ENCODE assay signal across 8 cellular contexts in genomic region chr11:32584921-32585320, GRCh38. TPM values are rescaled to one million over a fixed set of nuclear protein-coding genes. Genes with fewer than 3 reads are reported as not detected.
DNase-seq lines count a peak whose midpoint lies in the region; ATAC-seq, FAIRE-seq and TF ChIP-seq lines count a peak whose summit lies in the region.

No MANE protein-coding gene starts in this region.

- no peak for TF ChIP-seq POLR2A in HepG2 (IDR thresholded peaks at IDR 0.05; ENCODE audit: insufficient read depth in 1 of 2, low read depth in 2 of 2, low read length in 2 of 2)

- H3K27me3 ChIP-seq in heart right ventricle: no peaks in the 10 kb centered on the region
- no peaks in the 10 kb centered on the region; a peak in 1 of 5 replicates for H3K27me3 ChIP-seq in HepG2 (ENCODE audit: control insufficient read depth in 1 of 2, insufficient read depth in 2 of 2, low read length in 2 of 2)

- intact Hi-C loops in heart right ventricle (cut with DNase I): loop anchor here in 3 of 10 donors (5.0 to 10.0 kb wide), 3 partner anchors 148 to 200 kb away; partner anchors contain the start of gene WT1 (in 2 of the 3)
- intact Hi-C loops in left ventricle myocardium superior (cut with micrococcal nuclease): no loop called here
- intact Hi-C loops in HepG2 (cut with micrococcal nuclease; ENCODE audit: unreplicated experiment): loop anchor here (5.0 kb wide), 1 partner anchor 138 kb away; no protein-coding TSS in a partner anchor

- peaks cover 49% of the 10 kb centered on the region for H3K79me2 ChIP-seq in HepG2 (ENCODE audit: insufficient read depth, low read length)

- WGBS in heart right ventricle, 2 donors: 12 to 15% methylated on average over 7 of the region's 7 CpGs
- 2% methylated on average over 7 of the region's 7 CpGs for WGBS in HepG2 (ENCODE audit: low lambda C conversion rate)
- WGBS in urinary bladder: 13% methylated on average over 7 of the region's 7 CpGs

- H3K36me3 ChIP-seq in heart right ventricle (peaks cover 0 to 28% (median 12%) of the 10 kb centered on the region in 9 donors), HepG2 (replicated peaks in 1 of 2; ENCODE audit: control insufficient read depth in 1 of 2, insufficient read depth in 2 of 2, low read length in 2 of 2) (peaks cover 3 to 16% of the 10 kb centered on the region in 2 experiments), urinary bladder (ENCODE audit: insufficient read depth) (no peaks in the 10 kb centered on the region)

- H4K20me1 ChIP-seq in HepG2 (ENCODE audit: insufficient read depth, low read length): peaks cover 35% of the 10 kb centered on the region

- POLR2A ChIA-PET in HepG2 (lab: Yijun Ruan, JAX): interaction anchor here (0.7 kb wide), 1 partner anchor 94 kb away, joined by 4 read pairs; no protein-coding TSS in a partner anchor

- FAIRE-seq in HepG2 (lab: Jason Lieb, UNC): no peak

- in situ Hi-C loops in HepG2 (cut with HindIII; ENCODE audit: extremely low pct_ligation_motif_present, low pct_unique_long_range_greater_than_20kb): no loop called here

- BruUV-seq in HepG2 (replicated peaks; lab: Mats Ljungman, UMichigan): TSS peak; percentile 55

- peak overlapping the region; percentile 88 for H3K4me2 ChIP-seq in HepG2 (ENCODE audit: low read depth, low read length)

- no peak for ATAC-seq in heart right ventricle
- ATAC-seq in left ventricle myocardium superior: no peak
- no peak for ATAC-seq in HepG2
- ATAC-seq in HG03378 (IDR thresholded peaks at IDR 0.05; ENCODE audit: unreplicated experiment): no peak

- no peak overlapping the region for H2AFZ ChIP-seq in HepG2 (ENCODE audit: low read length)

- H3K9ac ChIP-seq in HepG2 (ENCODE audit: insufficient read depth, low read depth, low read length): peak overlapping the region; percentile 90

- CTCF ChIA-PET in HepG2 (lab: Yijun Ruan, JAX; ENCODE audit: low intra/inter-chr PET ratio, low total read pairs): no interaction called here

- no peak for DNase-seq in heart right ventricle
- no peak for DNase-seq in left ventricle myocardium superior
- peak; percentile 30 for DNase-seq in astrocyte of the hippocampus (ENCODE audit: low read depth, low spot score)
- DNase-seq in HepG2 (ENCODE audit: low spot score): no peak
- DNase-seq in AG08396 (ENCODE audit: low spot score): no peak
- no peak for DNase-seq in Ammon's horn (ENCODE audit: low spot score)

- H3K9me3 ChIP-seq in heart right ventricle (peaks cover 0 to 3% (median 0%) of the 10 kb centered on the region in 11 donors), HepG2 (ENCODE audit: low read length) (no peaks in the 10 kb centered on the region)

- no peak for TF ChIP-seq RAD21 in HepG2 (CRISPR knock-in tag; IDR thresholded peaks at IDR 0.05)

- no peak for TF ChIP-seq CTCF in heart right ventricle (IDR thresholded peaks at IDR 0.05)
- TF ChIP-seq CTCF in HepG2 (CRISPR knock-in tag; IDR thresholded peaks at IDR 0.05): no peak

- H3K4me3 ChIP-seq in heart right ventricle (peak overlapping the region; percentile 56 to 98 (median 88)), HepG2 (replicated peaks in 1 of 3; ENCODE audit: insufficient read depth in 1 of 3, low read depth in 2 of 3, low read length in 3 of 3) (peak overlapping the region; percentile 66 to 99 (median 88)), urinary bladder (ENCODE audit: low read depth, low read length) (peak overlapping the region; percentile 96)

- H3K27ac ChIP-seq in heart right ventricle (no peak overlapping the region), HepG2 (ENCODE audit: extremely low read length, insufficient read depth, low read length) (no peak overlapping the region), urinary bladder (ENCODE audit: low read depth) (no peak overlapping the region)

- TF ChIP-seq EP300 in HepG2 (IDR thresholded peaks at IDR 0.05; ENCODE audit: low read depth in 2 of 2, low read length in 2 of 2) (no peak), HepG2 (CRISPR knock-in tag; IDR thresholded peaks at IDR 0.05; ENCODE audit: borderline replicate concordance) (no peak)

- peaks cover 0 to 52% (median 26%) of the 10 kb centered on the region in 9 donors for H3K4me1 ChIP-seq in heart right ventricle
- peaks cover 48% of the 10 kb centered on the region for H3K4me1 ChIP-seq in HepG2 (ENCODE audit: insufficient read depth, low read length)
- H3K4me1 ChIP-seq in urinary bladder (ENCODE audit: insufficient read depth): no peaks in the 10 kb centered on the region

TF ChIP-seq in HepG2, 621 proteins besides CTCF, POLR2A, EP300 and RAD21:
- TF ChIP-seq NR2F6 (IDR thresholded peaks at IDR 0.05): no peak
- peak; percentile 11; the same call in 1 of the 2 replicates for TF ChIP-seq NR2F6 (CRISPR knock-in tag; IDR thresholded peaks at IDR 0.05)
- no peak for TF ChIP-seq NCOR1 (IDR thresholded peaks at IDR 0.05; ENCODE audit: borderline replicate concordance, low read length)
- peak; percentile 38 for TF ChIP-seq TEAD3 (CRISPR knock-in tag; optimal IDR thresholded peaks at IDR 0.05; ENCODE audit: borderline replicate concordance)
- TF ChIP-seq ELF3 (CRISPR knock-in tag; IDR thresholded peaks at IDR 0.05): 0 out of 2 replicates have a peak, but pooled peaks have one; percentile 12
- TF ChIP-seq GABPA (IDR thresholded peaks at IDR 0.05; ENCODE audit: low read depth, low read length): no peak
- 0 out of 2 replicates have a peak, but pooled peaks have one; percentile 17 for TF ChIP-seq GABPA (CRISPR knock-in tag; IDR thresholded peaks at IDR 0.05; ENCODE audit: low read depth)
- no peak for TF ChIP-seq ZNF709 (CRISPR knock-in tag; IDR thresholded peaks at IDR 0.05)

RNA-seq across cellular contexts. Expression of gene EIF3M, which starts 1.3 kb away (rescaled TPM):
- total RNA-seq in heart right ventricle: 100 to 1,000 TPM; 128 to 250 (median 162) TPM
- polyA plus RNA-seq in heart right ventricle: 100 to 1,000 TPM; 221 to 303 TPM
- 198 TPM for total RNA-seq in left ventricle myocardium superior
- total RNA-seq in HepG2 (2016; rRNA removed; fragmentation: Illumina TruSeq; extraction: Trizol): 389 and 593 TPM in 2 replicates
- 143 and 163 TPM in 2 replicates for total RNA-seq in HepG2 (2016; cell fraction: cytosol; rRNA removed; fragmentation: Illumina TruSeq; extraction: Trizol; ENCODE audit: low read depth)
- 382 and 605 TPM in 2 replicates for total RNA-seq in HepG2 (2016; cell fraction: insoluble cytoplasmic fraction; rRNA removed; fragmentation: Illumina TruSeq; extraction: Trizol)
- 254 and 301 TPM in 2 replicates for total RNA-seq in HepG2 (2016; cell fraction: membrane; rRNA removed; fragmentation: Illumina TruSeq; extraction: Trizol)
- 198 and 212 TPM in 2 replicates for total RNA-seq in HepG2 (2016; cell fraction: nucleus; rRNA removed; fragmentation: Illumina TruSeq; extraction: Trizol)
- 226 and 279 TPM in 2 replicates for polyA plus RNA-seq in HepG2 (2011; rRNA removed)
- 204 and 312 TPM in 2 replicates for polyA plus RNA-seq in HepG2 (2011; cell fraction: cytosol; rRNA removed)
- polyA plus RNA-seq in HepG2 (2011; cell fraction: nucleus; rRNA removed): 107 and 136 TPM in 2 replicates
- 338 and 453 TPM in 2 replicates for polyA plus RNA-seq in HepG2 (2012)
- polyA plus RNA-seq in HepG2 (2016; cell fraction: cytosol; fragmentation: Illumina TruSeq; extraction: Trizol; ENCODE audit: low read depth): 156 and 174 TPM in 2 replicates
- 573 and 611 TPM in 2 replicates for polyA plus RNA-seq in HepG2 (2016; cell fraction: insoluble cytoplasmic fraction; fragmentation: Illumina TruSeq; extraction: Trizol; ENCODE audit: low read depth)
- polyA plus RNA-seq in HepG2 (2016; cell fraction: membrane; fragmentation: Illumina TruSeq; extraction: Trizol; ENCODE audit: low read depth): 226 and 268 TPM in 2 replicates
- 317 and 325 TPM in 2 replicates for polyA plus RNA-seq in HepG2 (2016; cell fraction: nucleus; fragmentation: Illumina TruSeq; extraction: Trizol; ENCODE audit: insufficient read depth, low read depth)
- polyA minus RNA-seq in HepG2 (2011; rRNA and poly(A)+ RNA removed; ENCODE audit: low replicate concordance): 48.7 and 110 TPM in 2 replicates
- polyA minus RNA-seq in HepG2 (2011; cell fraction: cytosol; rRNA and poly(A)+ RNA removed): 124 and 131 TPM in 2 replicates
- 70.2 and 79.9 TPM in 2 replicates for polyA minus RNA-seq in HepG2 (2011; cell fraction: nucleus; rRNA and poly(A)+ RNA removed)
- 341 TPM for total RNA-seq in urinary bladder
- 258 TPM for polyA plus RNA-seq in urinary bladder
